In genomic region chr4:156815717-156816319, GRCh38 we compare ENCODE assay signal across 19 cellular contexts.
DNase-seq lines count a peak whose midpoint lies in the region; ATAC-seq and TF ChIP-seq lines count a peak whose summit lies in the region.
"Had no signal": no experiment of that assay in that cellular context is flagged by ENCODE, and none has a peak within 500 bp of the region (broad histone marks: within the 10 kb centered on the region; RNA-seq: fewer than 3 reads in every experiment).

No MANE protein-coding gene starts in this region.

- H3K4me2 ChIP-seq in neural cell (ENCODE audit: low read length), result peak overlapping the region; percentile 8

- no peak for TF ChIP-seq CTCF in neural cell (IDR thresholded peaks at IDR 0.05; ENCODE audit: poor library complexity, severe bottlenecking)
- no peak for TF ChIP-seq CTCF in endothelial cell (IDR thresholded peaks at IDR 0.05; ENCODE audit: unreplicated experiment)

- no peak for TF ChIP-seq RAD21 in neural cell (conservative IDR thresholded peaks at IDR 0.05)

- DNase-seq in DMS79 treated with DMSO at 0.1 percent for 48 hours (lab: John Stamatoyannopoulos, UW) (peak; percentile 83), NCI-H2081 (lab: John Stamatoyannopoulos, UW) (peak; percentile 81 to 93), NCI-H82 (lab: John Stamatoyannopoulos, UW) (peak; percentile 91), endothelial cell (ENCODE audit: low spot score) (no peak), HT-29 (ENCODE audit: low spot score) (no peak), activated gamma-delta T cell treated with Interleukin-2 at 50 U/mL for 16 hours (no peak)
- DNase-seq: activated CD4-positive, alpha-beta T cell treated with anti-CD3 and anti-CD28 coated beads, Interleukin-2, amount 10 ng/mL, durations not matched to agents 24 days and 14 days; activated T-cell treated with anti-CD3 and anti-CD28 coated beads, Interleukin-2, amount 50 U/mL, for 48 hours; amygdala; EL; naive B cell; stimulated activated CD4-positive, alpha-beta T cell treated with anti-CD3 and anti-CD28 coated beads, Interleukin-4, amount 100 ng/mL, for 4 hours had no signal

- no peaks in the 10 kb centered on the region for H3K36me3 ChIP-seq in neural cell (ENCODE audit: insufficient read depth, low read length)
- H3K36me3 ChIP-seq: right atrium auricular region had no signal

- TF ChIP-seq EP300 in neural cell (conservative IDR thresholded peaks at IDR 0.05; ENCODE audit: poor library complexity, severe bottlenecking), result peak; percentile 56

- H3K9me3 ChIP-seq in neural cell (ENCODE audit: low read length), result no peaks in the 10 kb centered on the region
- H3K9me3 ChIP-seq: right atrium auricular region had no signal

- H3K9me3 Mint-ChIP-seq in endothelial cell (ENCODE audit: unreplicated experiment), result no peaks in the 10 kb centered on the region
- H3K9me3 Mint-ChIP-seq: activated CD4-positive, alpha-beta T cell treated with anti-CD3 and anti-CD28 coated beads, Interleukin-2, amount 10 ng/mL, durations not matched to agents 24 days and 14 days; T-helper 2 cell treated with Interferon-gamma antibody and Interleukin-4, amounts not matched to agents 5 μg/mL and 100 μg/mL, for 36 hours had no signal

- H4K20me1 ChIP-seq in neural cell (ENCODE audit: insufficient read depth), result no peaks in the 10 kb centered on the region

- peak overlapping the region; percentile 29 for H3K27ac ChIP-seq in neural cell (ENCODE audit: low read length)
- H3K27ac ChIP-seq: right atrium auricular region, RWPE1 had no signal

- ATAC-seq in HG02571 (IDR thresholded peaks at IDR 0.05; ENCODE audit: unreplicated experiment), result no peak
- ATAC-seq: stimulated activated effector memory CD8-positive, alpha-beta T cell treated with anti-CD3 and anti-CD28 coated beads, Interleukin-12 subunit alpha, Interleukin-12 subunit beta, amount 100 ng/mL, for 72 hours had no signal

- H3K4me3 ChIP-seq in neural cell (ENCODE audit: low read length), result peak overlapping the region; percentile 38
- H3K4me3 ChIP-seq: right atrium auricular region had no signal

- H3K36me3 Mint-ChIP-seq in endothelial cell (ENCODE audit: low read depth, unreplicated experiment), result no peaks in the 10 kb centered on the region
- H3K36me3 Mint-ChIP-seq: naive B cell; stimulated activated effector memory CD8-positive, alpha-beta T cell treated with anti-CD3 and anti-CD28 coated beads, Interleukin-12 subunit alpha, Interleukin-12 subunit beta, amount 100 ng/mL, for 72 hours had no signal

- no peaks in the 10 kb centered on the region for H3F3A ChIP-seq in neural cell (ENCODE audit: insufficient read depth, low read length, poor library complexity, severe bottlenecking)

- no peak overlapping the region for H3K4me3 Mint-ChIP-seq in endothelial cell (ENCODE audit: unreplicated experiment)
- H3K4me3 Mint-ChIP-seq: activated CD4-positive, alpha-beta T cell treated with anti-CD3 and anti-CD28 coated beads, Interleukin-2, amount 10 ng/mL, durations not matched to agents 24 days and 14 days; B cell; naive B cell; stimulated activated effector memory CD8-positive, alpha-beta T cell treated with anti-CD3 and anti-CD28 coated beads, Interleukin-12 subunit alpha, Interleukin-12 subunit beta, amount 100 ng/mL, for 72 hours; T-helper 2 cell treated with Interferon-gamma antibody and Interleukin-4, amounts not matched to agents 5 μg/mL and 100 μg/mL, for 36 hours had no signal

- H3K27me3 ChIP-seq in neural cell (ENCODE audit: insufficient read depth, low read depth, low read length), result peaks cover 4% of the 10 kb centered on the region
- H3K27me3 ChIP-seq: right atrium auricular region had no signal

- no peaks in the 10 kb centered on the region for H3K4me1 Mint-ChIP-seq in endothelial cell (ENCODE audit: unreplicated experiment)
- H3K4me1 Mint-ChIP-seq: activated CD4-positive, alpha-beta T cell treated with anti-CD3 and anti-CD28 coated beads, Interleukin-2, amount 10 ng/mL, durations not matched to agents 24 days and 14 days; B cell; naive B cell; stimulated activated effector memory CD8-positive, alpha-beta T cell treated with anti-CD3 and anti-CD28 coated beads, Interleukin-12 subunit alpha, Interleukin-12 subunit beta, amount 100 ng/mL, for 72 hours had no signal

- H3K27ac Mint-ChIP-seq in endothelial cell (ENCODE audit: unreplicated experiment), result no peak overlapping the region
- H3K27ac Mint-ChIP-seq: activated CD4-positive, alpha-beta T cell treated with anti-CD3 and anti-CD28 coated beads, Interleukin-2, amount 10 ng/mL, durations not matched to agents 24 days and 14 days; B cell; naive B cell; stimulated activated effector memory CD8-positive, alpha-beta T cell treated with anti-CD3 and anti-CD28 coated beads, Interleukin-12 subunit alpha, Interleukin-12 subunit beta, amount 100 ng/mL, for 72 hours; T-helper 2 cell treated with Interferon-gamma antibody and Interleukin-4, amounts not matched to agents 5 μg/mL and 100 μg/mL, for 36 hours had no signal

- no peaks in the 10 kb centered on the region for H3K27me3 Mint-ChIP-seq in endothelial cell (ENCODE audit: unreplicated experiment)
- H3K27me3 Mint-ChIP-seq: activated CD4-positive, alpha-beta T cell treated with anti-CD3 and anti-CD28 coated beads, Interleukin-2, amount 10 ng/mL, durations not matched to agents 24 days and 14 days; B cell; naive B cell had no signal

- H3K9ac ChIP-seq in neural cell (ENCODE audit: low read length), result no peak overlapping the region

- no peak overlapping the region for H2AFZ ChIP-seq in neural cell (ENCODE audit: low read depth, low read length)

- H3K9me2 ChIP-seq in neural cell (ENCODE audit: insufficient read depth, low read length), result no peaks in the 10 kb centered on the region

- H3K79me2 ChIP-seq in neural cell (replicated peaks; ENCODE audit: insufficient read depth, low read length), result no peaks in the 10 kb centered on the region

TF ChIP-seq in neural cell, 6 proteins besides CTCF, POLR2A, EP300 and RAD21:
- TF ChIP-seq TAF1 (IDR thresholded peaks at IDR 0.05; ENCODE audit: low read depth), result no peak
- TF ChIP-seq POLR2AphosphoS5 (IDR thresholded peaks at IDR 0.05), result peak; percentile 75

Comparison
In these comparisons a context has a peak if more than half of its experiments do, and no peak if none do; other contexts are left out.
1. DNase-seq: peak in DMS79 treated with DMSO at 0.1 percent for 48 hours (single experiment), NCI-H2081 (2 of 2) and NCI-H82 (single experiment); none in endothelial cell (single experiment), HT-29 (single experiment) and activated gamma-delta T cell treated with Interleukin-2 at 50 U/mL for 16 hours (single experiment).